Comparison of ENCODE assay signal across 8 cellular contexts in genomic region chr11:76445122-76446084, GRCh38. TPM values are rescaled to one million over a fixed set of nuclear protein-coding genes. Genes with fewer than 3 reads are reported as not detected.
DNase-seq lines count a peak whose midpoint lies in the region; ATAC-seq and TF ChIP-seq lines count a peak whose summit lies in the region.

No MANE protein-coding gene starts in this region.

- H3K27me3 ChIP-seq in Karpas-422 (ENCODE audit: low read length): no peaks in the 10 kb centered on the region

- H3K79me2 ChIP-seq in Karpas-422 (ENCODE audit: low read length): peaks cover 64% of the 10 kb centered on the region

- CTCF ChIA-PET in RWPE1 (lab: Yijun Ruan, JAX): interaction anchor here (0.8 kb wide), 1 partner anchor 52 kb away, joined by 3 read pairs; no protein-coding TSS in a partner anchor

- no peak for TF ChIP-seq CTCF in RWPE1 (conservative IDR thresholded peaks at IDR 0.05; ENCODE audit: low read depth)
- TF ChIP-seq CTCF in fibroblast of villous mesenchyme (IDR thresholded peaks at IDR 0.05; ENCODE audit: insufficient read depth, low read depth, low read length): no peak
- no peak for TF ChIP-seq CTCF in nephron progenitor cell (IDR thresholded peaks at IDR 0.05)

- peak overlapping the region; percentile 99 for H3K4me3 ChIP-seq in Karpas-422 (ENCODE audit: low read length)
- peak overlapping the region; percentile 99 for H3K4me3 ChIP-seq in fibroblast of villous mesenchyme (ENCODE audit: low read depth, low read length)

- H3K4me3 Mint-ChIP-seq in nephron progenitor cell: peak overlapping the region; percentile 96
- H3K4me3 Mint-ChIP-seq in stimulated activated naive CD8-positive, alpha-beta T cell treated with anti-CD3 and anti-CD28 coated beads, Interleukin-15, Interleukin-2, amounts not matched to agents 100 ng/mL and 50 ng/mL, for 24 hours: peak overlapping the region; percentile 96

- H3K36me3 Mint-ChIP-seq in nephron progenitor cell (ENCODE audit: low read depth): peaks cover 47% of the 10 kb centered on the region
- H3K36me3 Mint-ChIP-seq in stimulated activated naive CD8-positive, alpha-beta T cell treated with anti-CD3 and anti-CD28 coated beads, Interleukin-15, Interleukin-2, amounts not matched to agents 100 ng/mL and 50 ng/mL, for 24 hours (ENCODE audit: low read depth): peaks cover 60% of the 10 kb centered on the region

- no peaks in the 10 kb centered on the region; the same call in 1 of the 2 replicates for H4K20me1 ChIP-seq in Karpas-422 (ENCODE audit: insufficient read depth, low read depth, low read length)

- H3K4me1 ChIP-seq in Karpas-422 (ENCODE audit: low read length): peaks cover 17% of the 10 kb centered on the region

- H3K4me1 Mint-ChIP-seq in nephron progenitor cell: peaks cover 51% of the 10 kb centered on the region
- H3K4me1 Mint-ChIP-seq in stimulated activated naive CD8-positive, alpha-beta T cell treated with anti-CD3 and anti-CD28 coated beads, Interleukin-15, Interleukin-2, amounts not matched to agents 100 ng/mL and 50 ng/mL, for 24 hours (ENCODE audit: low read depth): peaks cover 36% of the 10 kb centered on the region

- H3K9me2 ChIP-seq in Karpas-422 (replicated peaks; ENCODE audit: insufficient read depth, low read length): no peaks in the 10 kb centered on the region

- peak overlapping the region; percentile 91 for H3K4me2 ChIP-seq in Karpas-422 (ENCODE audit: low read depth, low read length, poor library complexity, severe bottlenecking)

- peak overlapping the region; percentile 86 for H3K9ac ChIP-seq in Karpas-422 (ENCODE audit: low read length)

- peak overlapping the region; percentile 85 for H2AFZ ChIP-seq in Karpas-422 (ENCODE audit: low read length)

- POLR2A ChIA-PET in RWPE1 (lab: Yijun Ruan, JAX; ENCODE audit: low non-redundant PET): interaction anchor here (0.6 kb wide), 1 partner anchor 221 kb away, joined by 3 read pairs; no protein-coding TSS in a partner anchor

- H3K27me3 Mint-ChIP-seq in nephron progenitor cell (ENCODE audit: low read depth, poor library complexity): no peaks in the 10 kb centered on the region
- H3K27me3 Mint-ChIP-seq in stimulated activated naive CD8-positive, alpha-beta T cell treated with anti-CD3 and anti-CD28 coated beads, Interleukin-15, Interleukin-2, amounts not matched to agents 100 ng/mL and 50 ng/mL, for 24 hours: no peaks in the 10 kb centered on the region

- ATAC-seq in GM21717 (IDR thresholded peaks at IDR 0.05; ENCODE audit: unreplicated experiment): peak; percentile 37

- no peaks in the 10 kb centered on the region for H3K9me3 ChIP-seq in Karpas-422 (ENCODE audit: low read length)

- H3K36me3 ChIP-seq in Karpas-422 (ENCODE audit: insufficient read depth, low read length): peaks cover 25% of the 10 kb centered on the region; the same call in 1 of the 2 replicates

- DNase-seq in DMS114 treated with DMSO at 0.1 percent for 48 hours (lab: John Stamatoyannopoulos, UW; ENCODE audit: unreplicated experiment): peak; percentile 80
- peak; percentile 75 for DNase-seq in Karpas-422
- peak; percentile 89 for DNase-seq in RWPE1 (ENCODE audit: low spot score)
- peak; percentile 23 for DNase-seq in activated gamma-delta T cell (lab: John Stamatoyannopoulos, UW)
- peak; percentile 87 for DNase-seq in fibroblast of villous mesenchyme (ENCODE audit: low read depth)
- peak; percentile 85 for DNase-seq in nephron progenitor cell

- H3K27ac ChIP-seq in Karpas-422 (ENCODE audit: low read length) (peak overlapping the region; percentile 55), RWPE1 (peak overlapping the region; percentile 85)

- no peaks in the 10 kb centered on the region for H3K9me3 Mint-ChIP-seq in nephron progenitor cell
- H3K9me3 Mint-ChIP-seq in stimulated activated naive CD8-positive, alpha-beta T cell treated with anti-CD3 and anti-CD28 coated beads, Interleukin-15, Interleukin-2, amounts not matched to agents 100 ng/mL and 50 ng/mL, for 24 hours: no peaks in the 10 kb centered on the region

- H3K27ac Mint-ChIP-seq in nephron progenitor cell: peak overlapping the region; percentile 100
- peak overlapping the region; percentile 100 for H3K27ac Mint-ChIP-seq in stimulated activated naive CD8-positive, alpha-beta T cell treated with anti-CD3 and anti-CD28 coated beads, Interleukin-15, Interleukin-2, amounts not matched to agents 100 ng/mL and 50 ng/mL, for 24 hours

RNA-seq across cellular contexts. Expression of gene EMSY, which starts 0.6 kb away (rescaled TPM):
- 40.3 and 45.2 TPM in 2 replicates for total RNA-seq in Karpas-422 (2014; rRNA removed; shearing (Covaris generic); ENCODE audit: low replicate concordance)
- total RNA-seq in fibroblast of villous mesenchyme: 18.0 and 22.0 TPM in 2 replicates

Comparison
In these comparisons a context has a peak if more than half of its experiments do, and no peak if none do; other contexts are left out.
1. Peak in every context shown above with its lines: DNase-seq, ATAC-seq, H3K4me3 ChIP-seq and H3K27ac ChIP-seq.
2. DNase-seq: peak in every context shown above with its lines; median percentile 89 in RWPE1; 87 in fibroblast of villous mesenchyme; 85 in nephron progenitor cell; 80 in DMS114 treated with DMSO at 0.1 percent for 48 hours; 75 in Karpas-422; 23 in activated gamma-delta T cell.